In the genomic region with DNA sequence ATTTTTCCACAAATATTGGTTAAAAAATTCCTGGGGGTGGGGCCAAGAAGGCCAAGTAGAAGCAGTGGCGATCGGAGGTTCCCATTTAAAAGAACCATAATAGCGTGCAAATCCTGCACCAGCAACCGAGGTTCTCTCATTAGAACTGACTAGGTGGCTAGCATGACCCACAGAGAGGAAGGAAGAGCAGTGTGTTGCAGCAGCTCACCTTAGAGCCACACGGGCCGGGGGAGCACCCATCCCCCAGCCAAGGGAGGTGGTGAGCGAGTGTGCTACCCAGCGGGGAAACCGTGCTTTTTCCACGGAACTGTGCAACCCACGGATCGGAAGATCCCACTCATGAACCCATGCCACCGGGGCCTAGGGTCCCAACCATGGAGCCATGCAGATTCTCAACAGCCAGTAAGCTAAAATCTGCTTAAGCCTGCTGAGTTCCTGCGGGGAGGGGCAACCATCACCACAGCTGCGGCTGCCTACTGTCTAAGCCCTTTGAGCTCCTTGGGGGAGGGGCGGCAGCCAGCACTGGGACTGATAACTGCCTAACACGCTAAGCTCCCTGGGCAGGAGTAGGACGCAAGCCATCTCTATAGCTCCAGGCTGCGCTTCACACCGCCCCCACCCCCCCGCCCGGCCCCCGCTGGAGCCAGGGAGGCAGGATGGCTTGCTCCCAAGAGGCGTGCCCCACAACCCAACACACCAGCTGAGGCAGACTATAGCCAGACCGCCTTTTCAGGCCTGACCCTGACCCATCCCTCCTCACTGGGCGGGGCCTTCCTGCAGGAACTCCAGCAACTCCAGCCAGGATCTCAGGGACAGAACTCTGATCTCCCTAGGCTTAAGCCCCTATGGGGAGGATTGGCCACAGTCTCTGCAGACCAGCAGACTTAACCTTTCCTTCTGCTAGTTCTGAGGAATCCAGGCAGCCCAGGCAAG, we compare ENCODE assay signal across 14 cellular contexts. TPM values are rescaled to one million over a fixed set of nuclear protein-coding genes. Genes with fewer than 3 reads are reported as not detected.
DNase-seq lines count a peak whose midpoint lies in the region; ATAC-seq and TF ChIP-seq lines count a peak whose summit lies in the region.
"Had no signal": no experiment of that assay in that cellular context is flagged by ENCODE, and none has a peak within 500 bp of the region (broad histone marks: within the 10 kb centered on the region; RNA-seq: fewer than 3 reads in every experiment).

No MANE protein-coding gene starts in this region.

- H3K27me3 ChIP-seq in cardiac muscle cell (no peaks in the 10 kb centered on the region), WERI-Rb-1 (ENCODE audit: insufficient read depth, low read depth, severe bottlenecking) (no peaks in the 10 kb centered on the region), sigmoid colon (peaks cover 7 to 19% (median 10%) of the 10 kb centered on the region in 3 donors)

- TF ChIP-seq EP300 in sigmoid colon (IDR thresholded peaks at IDR 0.05): no peak

- DNase-seq in cardiac muscle cell (ENCODE audit: low read depth in 1 of 2, low spot score in 1 of 2) (peak; percentile 22 to 78), Right ventricle myocardium inferior (ENCODE audit: missing footprints) (no peak), WERI-Rb-1 (peak; percentile 99), sigmoid colon (no peak), T-helper 9 cell (no peak), AG08396 (ENCODE audit: low spot score) (no peak), cerebellar cortex (ENCODE audit: low spot score) (no peak)
- DNase-seq: activated CD4-positive, alpha-beta T cell treated with anti-CD3 and anti-CD28 coated beads, Interleukin-2, amount 50 U/mL, for 1 hour; COR-L47; NCI-H1694 treated with DMSO at 0.1 percent for 48 hours; SHP77 had no signal

- intact Hi-C loops in Right ventricle myocardium inferior (cut with DNase I) (no loop called here), sigmoid colon (cut with DNase I) (no loop called here)

- H3K36me3 ChIP-seq in cardiac muscle cell: no peaks in the 10 kb centered on the region
- H3K36me3 ChIP-seq in WERI-Rb-1: no peaks in the 10 kb centered on the region
- H3K36me3 ChIP-seq in sigmoid colon: no peaks in the 10 kb centered on the region

- no peak overlapping the region for H3K4me3 ChIP-seq in cardiac muscle cell
- H3K4me3 ChIP-seq in WERI-Rb-1 (ENCODE audit: low read depth, low read length): peak overlapping the region; percentile 18
- H3K4me3 ChIP-seq in iPS-18c (ENCODE audit: insufficient read depth, low read depth, low read length): peak overlapping the region; percentile 44
- H3K4me3 ChIP-seq in sigmoid colon: no peak overlapping the region

- TF ChIP-seq CTCF in cardiac muscle cell (IDR thresholded peaks at IDR 0.05; ENCODE audit: low read depth, low read length) (no peak), WERI-Rb-1 (IDR thresholded peaks at IDR 0.05; ENCODE audit: low read depth, low read length) (no peak), sigmoid colon (IDR thresholded peaks at IDR 0.05) (no peak)

- WGBS in sigmoid colon, 2 donors: 36 to 67% methylated on average over 26 of the region's 26 CpGs

- H3K4me1 ChIP-seq in cardiac muscle cell (ENCODE audit: low read depth) (no peaks in the 10 kb centered on the region), sigmoid colon (peaks cover 0 to 6% (median 0%) of the 10 kb centered on the region in 4 donors)

- no peak for TF ChIP-seq POLR2A in sigmoid colon (IDR thresholded peaks at IDR 0.05)

- no peak for ATAC-seq in Right ventricle myocardium inferior
- ATAC-seq: left lobe of liver had no signal

- H3K9me3 ChIP-seq in cardiac muscle cell (ENCODE audit: low read depth) (no peaks in the 10 kb centered on the region), WERI-Rb-1 (ENCODE audit: severe bottlenecking) (peaks cover 14% of the 10 kb centered on the region), iPS-18c (ENCODE audit: control insufficient read depth, insufficient read depth, low read length) (no peaks in the 10 kb centered on the region), sigmoid colon (no peaks in the 10 kb centered on the region)

- H3K27ac ChIP-seq in cardiac muscle cell: no peak overlapping the region
- peak overlapping the region; percentile 82 for H3K27ac ChIP-seq in WERI-Rb-1
- H3K27ac ChIP-seq in sigmoid colon: no peak overlapping the region
- H3K27ac ChIP-seq: epithelial cell of prostate had no signal

RNA-seq across cellular contexts. Expression of a gene that starts 20.9 kb away (rescaled TPM):
- total RNA-seq in cardiac muscle cell (3.4 and 4.9 TPM in 2 replicates), Right ventricle myocardium inferior (23.4 TPM), sigmoid colon (10 to 100 TPM; 12.2 to 58.1 (median 39.5) TPM)
- polyA plus RNA-seq in cardiac muscle cell (2.0 and 14.1 TPM in 2 replicates), sigmoid colon (100 to 1,000 TPM; 110 to 318 (median 166) TPM)

RNA-seq across cellular contexts. Expression of a gene that starts 44.9 kb away (rescaled TPM):
- total RNA-seq in cardiac muscle cell (11.7 and 14.2 TPM in 2 replicates), Right ventricle myocardium inferior (13.3 TPM), sigmoid colon (10 to 100 TPM; 15.3 to 18.4 (median 17.6) TPM)
- polyA plus RNA-seq in cardiac muscle cell (15.7 and 19.4 TPM in 2 replicates), sigmoid colon (1 to 10 TPM; 4.9 to 8.5 (median 6.6) TPM)

Comparison
In these comparisons a context has a peak if more than half of its experiments do, and no peak if none do; other contexts are left out.
1. DNase-seq: peak in cardiac muscle cell (2 of 2) and WERI-Rb-1 (single experiment); none in Right ventricle myocardium inferior (single experiment), sigmoid colon (single experiment), T-helper 9 cell (single experiment), AG08396 (single experiment) and cerebellar cortex (single experiment).
2. H3K4me3 ChIP-seq: peak in WERI-Rb-1 (single experiment) and iPS-18c (single experiment); none in cardiac muscle cell (single experiment) and sigmoid colon (0 of 4).